ENCODE assay signal across 22 cellular contexts in genomic region chr4:94409947-94410346, GRCh38. TPM values are rescaled to one million over a fixed set of nuclear protein-coding genes. Genes with fewer than 3 reads are reported as not detected.
DNase-seq lines count a peak whose midpoint lies in the region; ATAC-seq, FAIRE-seq and TF ChIP-seq lines count a peak whose summit lies in the region.
"Had no signal": no experiment of that assay in that cellular context is flagged by ENCODE, and none has a peak within 500 bp of the region (broad histone marks: within the 10 kb centered on the region; RNA-seq: fewer than 3 reads in every experiment).

No MANE protein-coding gene starts in this region.

- intact Hi-C loops in endothelial cell of umbilical vein (cut with micrococcal nuclease) (loop anchor here (5.0 to 10.0 kb wide), 2 partner anchors 108 to 305 kb away; no protein-coding TSS in a partner anchor), thyroid gland (cut with DNase I) (loop anchor here (5.0 kb wide), 1 partner anchor 187 kb away; no protein-coding TSS in a partner anchor)

- BruUV-seq in endothelial cell of umbilical vein (replicated peaks; lab: Mats Ljungman, UMichigan): no TSS peak

- H3K4me3 ChIP-seq in SK-N-MC: peak overlapping the region; percentile 73
- H3K4me3 ChIP-seq in endothelial cell of umbilical vein (replicated peaks in 1 of 3; ENCODE audit: insufficient read depth in 1 of 3, low read depth in 1 of 3, low read length in 3 of 3): no peak overlapping the region
- no peak overlapping the region for H3K4me3 ChIP-seq in muscle layer of colon (ENCODE audit: low read depth in 1 of 2, low read length in 2 of 2)
- H3K4me3 ChIP-seq in thyroid gland (replicated peaks in 1 of 3): no peak overlapping the region
- H3K4me3 ChIP-seq: K562 had no signal

- CTCF ChIA-PET in endothelial cell of umbilical vein (lab: Charles Lee): interaction anchor here (0.7 to 1.7 kb wide), 3 partner anchors 9 to 42 kb away, joined by 3 to 7 read pairs (median 3); partner anchors contain the start of gene PDLIM5

- H3K4me1 ChIP-seq in endothelial cell of umbilical vein (ENCODE audit: control insufficient read depth, extremely low read depth, insufficient read depth, low read length): peaks cover 33% of the 10 kb centered on the region
- peaks cover 28% of the 10 kb centered on the region for H3K4me1 ChIP-seq in muscle layer of colon (ENCODE audit: insufficient read depth, low read length)
- peaks cover 0 to 11% of the 10 kb centered on the region in 2 donors for H3K4me1 ChIP-seq in thyroid gland

- peak overlapping the region; percentile 98 for H3K27ac ChIP-seq in SK-N-MC
- no peak overlapping the region for H3K27ac ChIP-seq in endothelial cell of umbilical vein (ENCODE audit: insufficient read depth, low read depth, low read length)
- peak overlapping the region; percentile 38 for H3K27ac ChIP-seq in muscle layer of colon (ENCODE audit: low read depth, low read length)
- H3K27ac ChIP-seq in thyroid gland: peak overlapping the region; percentile 40 to 62 (median 50)

- peaks cover 38% of the 10 kb centered on the region for H3K27me3 Mint-ChIP-seq in T-helper 2 cell treated with Interferon-gamma antibody and Interleukin-4, amounts not matched to agents 5 μg/mL and 100 μg/mL, for 36 hours (ENCODE audit: low read depth)
- H3K27me3 Mint-ChIP-seq: progenitor cell of endocrine pancreas had no signal

- H3K4me2 ChIP-seq in endothelial cell of umbilical vein (ENCODE audit: insufficient read depth, low read length): no peak overlapping the region

- no peak for ATAC-seq in stimulated activated effector memory CD8-positive, alpha-beta T cell treated with anti-CD3 and anti-CD28 coated beads, Interleukin-12 subunit alpha, Interleukin-12 subunit beta, amount 100 ng/mL, for 72 hours
- ATAC-seq: natural killer cell treated with Interleukin-12 subunit alpha and Interleukin-12 subunit beta and Interleukin-15 and Interleukin-18, amount 100 ng/mL, for 72 hours; stimulated activated naive CD8-positive, alpha-beta T cell treated with anti-CD3 and anti-CD28 coated beads, Interleukin-15, Interleukin-2, amounts not matched to agents 100 U/mL and 50 U/mL, for 24 hours had no signal

- H3K27ac Mint-ChIP-seq in T-helper 2 cell treated with Interferon-gamma antibody and Interleukin-4, amounts not matched to agents 5 μg/mL and 100 μg/mL, for 36 hours: no peak overlapping the region
- H3K27ac Mint-ChIP-seq in stimulated activated effector memory CD8-positive, alpha-beta T cell treated with anti-CD3 and anti-CD28 coated beads, Interleukin-12 subunit alpha, Interleukin-12 subunit beta, amount 100 ng/mL, for 72 hours: no peak overlapping the region
- H3K27ac Mint-ChIP-seq: activated CD4-positive, alpha-beta T cell treated with anti-CD3 and anti-CD28 coated beads, Interleukin-2, amount 10 ng/mL, durations not matched to agents 24 days and 14 days; B cell; HFFc6; immature natural killer cell; natural killer cell treated with Interleukin-12 subunit alpha and Interleukin-12 subunit beta and Interleukin-15 and Interleukin-18, amount 100 ng/mL, for 72 hours; progenitor cell of endocrine pancreas had no signal

- no peaks in the 10 kb centered on the region for H4K20me1 ChIP-seq in endothelial cell of umbilical vein (replicated peaks; ENCODE audit: control insufficient read depth, extremely low read depth, insufficient read depth, low read length)

- no peak overlapping the region for H3K4me3 Mint-ChIP-seq in T-helper 2 cell treated with Interferon-gamma antibody and Interleukin-4, amounts not matched to agents 5 μg/mL and 100 μg/mL, for 36 hours
- H3K4me3 Mint-ChIP-seq in stimulated activated effector memory CD8-positive, alpha-beta T cell treated with anti-CD3 and anti-CD28 coated beads, Interleukin-12 subunit alpha, Interleukin-12 subunit beta, amount 100 ng/mL, for 72 hours: no peak overlapping the region
- H3K4me3 Mint-ChIP-seq: activated CD4-positive, alpha-beta T cell treated with anti-CD3 and anti-CD28 coated beads, Interleukin-2, amount 10 ng/mL, durations not matched to agents 24 days and 14 days; B cell; HFFc6; immature natural killer cell; natural killer cell treated with Interleukin-12 subunit alpha and Interleukin-12 subunit beta and Interleukin-15 and Interleukin-18, amount 100 ng/mL, for 72 hours had no signal

- no peaks in the 10 kb centered on the region for H3K79me2 ChIP-seq in endothelial cell of umbilical vein (ENCODE audit: control insufficient read depth, insufficient read depth, low read length)

- no peak for DNase-seq in SK-N-MC (ENCODE audit: low read depth, low spot score)
- peak; percentile 48 for DNase-seq in endothelial cell of umbilical vein (ENCODE audit: low read depth, low spot score)
- no peak for DNase-seq in thyroid gland
- no peak for DNase-seq in T-helper 2 cell treated with Interferon-gamma antibody and Interleukin-4, amounts not matched to agents 5 μg/mL and 100 μg/mL, for 36 hours (ENCODE audit: low spot score)
- no peak for DNase-seq in GDM1 (lab: John Stamatoyannopoulos, UW)
- no peak for DNase-seq in stimulated activated effector memory CD8-positive, alpha-beta T cell treated with anti-CD3 and anti-CD28 coated beads, Interleukin-12 subunit alpha, Interleukin-12 subunit beta, amount 100 ng/mL, for 72 hours (ENCODE audit: low spot score in 2 of 2)
- DNase-seq: activated CD4-positive, alpha-beta T cell treated with anti-CD3 and anti-CD28 coated beads, Interleukin-2, amount 10 ng/mL, durations not matched to agents 24 days and 14 days; activated CD8-positive, alpha-beta memory T cell treated with anti-CD3 and anti-CD28 coated beads, Interleukin-2, amount 50 U/mL, for 48 hours; activated effector memory CD4-positive, alpha-beta T cell treated with anti-CD3 and anti-CD28 coated beads, Interleukin-2, amount 50 U/mL, for 16 hours; head of caudate nucleus; HFFc6; immature natural killer cell; NCI-H2029 treated with DMSO at 0.1 percent for 48 hours; stimulated activated CD4-positive, alpha-beta T cell treated with anti-CD3 and anti-CD28 coated beads, Interleukin-15, amount 100 ng/mL, for 24 hours; stimulated activated naive CD8-positive, alpha-beta T cell treated with anti-CD3 and anti-CD28 coated beads, Interleukin-15, Interleukin-2, amounts not matched to agents 100 U/mL and 50 U/mL, for 24 hours had no signal

- no peak overlapping the region for H2AFZ ChIP-seq in endothelial cell of umbilical vein (ENCODE audit: low read depth, low read length)

- no peaks in the 10 kb centered on the region for H3K27me3 ChIP-seq in endothelial cell of umbilical vein (ENCODE audit: control insufficient read depth in 2 of 2, insufficient read depth in 2 of 2, low read length in 2 of 2)
- no peaks in the 10 kb centered on the region for H3K27me3 ChIP-seq in muscle layer of colon (ENCODE audit: control insufficient read depth in 1 of 2, insufficient read depth in 2 of 2, low read length in 2 of 2)
- no peaks in the 10 kb centered on the region for H3K27me3 ChIP-seq in thyroid gland

- H3K9me3 ChIP-seq in SK-N-MC (ENCODE audit: low read depth, low read length): no peaks in the 10 kb centered on the region
- H3K9me3 ChIP-seq in endothelial cell of umbilical vein (replicated peaks; ENCODE audit: control insufficient read depth, insufficient read depth, low read length): no peaks in the 10 kb centered on the region
- H3K9me3 ChIP-seq in muscle layer of colon (ENCODE audit: low read length): no peaks in the 10 kb centered on the region
- no peaks in the 10 kb centered on the region for H3K9me3 ChIP-seq in thyroid gland

- H3K9me1 ChIP-seq in endothelial cell of umbilical vein (replicated peaks; ENCODE audit: control insufficient read depth, extremely low read depth, insufficient read depth, low read length): no peaks in the 10 kb centered on the region

- FAIRE-seq in endothelial cell of umbilical vein (lab: Jason Lieb, UNC): no peak
- FAIRE-seq: D721Med, K562 had no signal

- no peaks in the 10 kb centered on the region for H3K4me1 Mint-ChIP-seq in T-helper 2 cell treated with Interferon-gamma antibody and Interleukin-4, amounts not matched to agents 5 μg/mL and 100 μg/mL, for 36 hours (ENCODE audit: low read depth)
- no peaks in the 10 kb centered on the region for H3K4me1 Mint-ChIP-seq in stimulated activated effector memory CD8-positive, alpha-beta T cell treated with anti-CD3 and anti-CD28 coated beads, Interleukin-12 subunit alpha, Interleukin-12 subunit beta, amount 100 ng/mL, for 72 hours
- H3K4me1 Mint-ChIP-seq: activated CD4-positive, alpha-beta T cell treated with anti-CD3 and anti-CD28 coated beads, Interleukin-2, amount 10 ng/mL, durations not matched to agents 24 days and 14 days; B cell; immature natural killer cell had no signal

- no peaks in the 10 kb centered on the region for H3K9me3 Mint-ChIP-seq in T-helper 2 cell treated with Interferon-gamma antibody and Interleukin-4, amounts not matched to agents 5 μg/mL and 100 μg/mL, for 36 hours
- no peaks in the 10 kb centered on the region for H3K9me3 Mint-ChIP-seq in stimulated activated effector memory CD8-positive, alpha-beta T cell treated with anti-CD3 and anti-CD28 coated beads, Interleukin-12 subunit alpha, Interleukin-12 subunit beta, amount 100 ng/mL, for 72 hours
- H3K9me3 Mint-ChIP-seq: activated CD4-positive, alpha-beta T cell treated with anti-CD3 and anti-CD28 coated beads, Interleukin-2, amount 10 ng/mL, durations not matched to agents 24 days and 14 days; HFFc6; natural killer cell treated with Interleukin-12 subunit alpha and Interleukin-12 subunit beta and Interleukin-15 and Interleukin-18, amount 100 ng/mL, for 72 hours had no signal

- H3K36me3 ChIP-seq in SK-N-MC (ENCODE audit: insufficient read depth, low read length) (no peaks in the 10 kb centered on the region), endothelial cell of umbilical vein (ENCODE audit: control insufficient read depth in 2 of 2, extremely low read depth in 1 of 2, insufficient read depth in 2 of 2, low read length in 2 of 2) (no peaks in the 10 kb centered on the region), muscle layer of colon (ENCODE audit: insufficient read depth, low read length) (no peaks in the 10 kb centered on the region), thyroid gland (no peaks in the 10 kb centered on the region)

- POLR2A ChIA-PET in endothelial cell of umbilical vein (lab: Charles Lee): no interaction called here

- H3K9ac ChIP-seq in SK-N-MC (ENCODE audit: insufficient read length) (peak overlapping the region; percentile 76), endothelial cell of umbilical vein (replicated peaks; ENCODE audit: extremely low read depth, insufficient read depth, low read length) (no peak overlapping the region), muscle layer of colon (ENCODE audit: low read length) (no peak overlapping the region)

- TF ChIP-seq POLR2A in endothelial cell of umbilical vein (IDR thresholded peaks at IDR 0.05; ENCODE audit: low read depth, low read length): no peak
- TF ChIP-seq POLR2A in thyroid gland (IDR thresholded peaks at IDR 0.05): no peak

- H3K36me3 Mint-ChIP-seq in T-helper 2 cell treated with Interferon-gamma antibody and Interleukin-4, amounts not matched to agents 5 μg/mL and 100 μg/mL, for 36 hours (ENCODE audit: low read depth): no peaks in the 10 kb centered on the region
- no peaks in the 10 kb centered on the region for H3K36me3 Mint-ChIP-seq in stimulated activated effector memory CD8-positive, alpha-beta T cell treated with anti-CD3 and anti-CD28 coated beads, Interleukin-12 subunit alpha, Interleukin-12 subunit beta, amount 100 ng/mL, for 72 hours
- H3K36me3 Mint-ChIP-seq: immature natural killer cell; natural killer cell treated with Interleukin-12 subunit alpha and Interleukin-12 subunit beta and Interleukin-15 and Interleukin-18, amount 100 ng/mL, for 72 hours had no signal

- dilution Hi-C loops in endothelial cell of umbilical vein (cut with MboI; ENCODE audit: extremely low pct_ligation_motif_present, low sequenced_read_pairs): no loop called here

- TF ChIP-seq CTCF in endothelial cell of umbilical vein (IDR thresholded peaks at IDR 0.05; ENCODE audit: extremely low read depth in 1 of 2, insufficient read depth in 1 of 2, low read depth in 1 of 2, low read length in 2 of 2) (no peak), thyroid gland (IDR thresholded peaks at IDR 0.05) (peak in 1 of 6 experiments; percentile 5)

RNA-seq across cellular contexts. Expression of gene PDLIM5, which starts 41.8 kb away (rescaled TPM):
- 310 and 323 TPM in 2 replicates for total RNA-seq in endothelial cell of umbilical vein
- polyA plus RNA-seq in endothelial cell of umbilical vein: 243 and 281 TPM in 2 replicates
- 235 and 259 TPM in 2 replicates for polyA plus RNA-seq in endothelial cell of umbilical vein (2011; cell fraction: cytosol; rRNA removed)
- 341 and 344 TPM in 2 replicates for polyA plus RNA-seq in endothelial cell of umbilical vein (2011; cell fraction: nucleus; rRNA removed)
- polyA plus RNA-seq in endothelial cell of umbilical vein (2012): 152 and 183 TPM in 2 replicates
- 950 and 1,000 TPM in 2 replicates for polyA minus RNA-seq in endothelial cell of umbilical vein
- polyA minus RNA-seq in endothelial cell of umbilical vein (2011; cell fraction: cytosol; rRNA and poly(A)+ RNA removed): 25.4 TPM
- 1,523 and 1,740 TPM in 2 replicates for polyA minus RNA-seq in endothelial cell of umbilical vein (2011; cell fraction: nucleus; rRNA and poly(A)+ RNA removed)
- 100 to 1,000 TPM in 3 of 4 donors, 10 to 100 TPM in 1; 77.7 to 128 (median 109) TPM for total RNA-seq in thyroid gland
- total RNA-seq: G401 had no signal
